13 cellular contexts compared by ENCODE assay signal in genomic region chr10:7507887-7508726, GRCh38.
DNase-seq lines count a peak whose midpoint lies in the region; ATAC-seq lines count a peak whose summit lies in the region.
"Had no signal": no experiment of that assay in that cellular context is flagged by ENCODE, and none has a peak within 500 bp of the region (broad histone marks: within the 10 kb centered on the region; RNA-seq: fewer than 3 reads in every experiment).

No MANE protein-coding gene starts in this region.

- peaks cover 43% of the 10 kb centered on the region for H3K9me3 Mint-ChIP-seq in T-helper 1 cell treated with Interleukin-12 subunit alpha and Interleukin-12 subunit beta and Interleukin-4 antibody, amounts not matched to agents 30 μg/mL and 1 μg/mL, for 36 hours
- H3K9me3 Mint-ChIP-seq in activated naive CD8-positive, alpha-beta T cell treated with anti-CD3 and anti-CD28 coated beads, Interleukin-2, amount 50 U/mL, for 24 hours, result peaks cover 33% of the 10 kb centered on the region
- peaks cover 31 to 46% of the 10 kb centered on the region in 2 donors for H3K9me3 Mint-ChIP-seq in stimulated activated naive CD8-positive, alpha-beta T cell treated with anti-CD3 and anti-CD28 coated beads, Interleukin-15, amount 100 ng/mL, for 72 hours

- peak; percentile 29 for DNase-seq in activated T-cell treated with anti-CD3 and anti-CD28 coated beads, Interleukin-2, amount 50 U/mL, for 1 hour
- DNase-seq in activated T-cell treated with anti-CD3 and anti-CD28 coated beads for 4 hours (no peak), cerebellum (ENCODE audit: low spot score) (no peak), SIG-M5 treated with dmso at 0.1 percent for 504 hours (lab: John Stamatoyannopoulos, UW; ENCODE audit: unreplicated experiment) (no peak)
- no peak for DNase-seq in activated naive CD8-positive, alpha-beta T cell treated with anti-CD3 and anti-CD28 coated beads, Interleukin-2, amount 50 U/mL, for 24 hours
- peak; percentile 64 to 87 for DNase-seq in stimulated activated naive CD8-positive, alpha-beta T cell treated with anti-CD3 and anti-CD28 coated beads, Interleukin-15, amount 100 ng/mL, for 72 hours
- no peak for DNase-seq in stimulated activated naive CD4-positive, alpha-beta T cell treated with Interleukin-2 at 50 U/mL for 16 hours (lab: John Stamatoyannopoulos, UW)
- DNase-seq: ACHN, amygdala, dermis blood vessel endothelial cell, NCI-H524 treated with DMSO at 0.1 percent for 48 hours had no signal

- peak overlapping the region; percentile 63 for H3K4me3 Mint-ChIP-seq in T-helper 1 cell treated with Interleukin-12 subunit alpha and Interleukin-12 subunit beta and Interleukin-4 antibody, amounts not matched to agents 30 μg/mL and 1 μg/mL, for 36 hours
- no peak overlapping the region for H3K4me3 Mint-ChIP-seq in activated naive CD8-positive, alpha-beta T cell treated with anti-CD3 and anti-CD28 coated beads, Interleukin-2, amount 50 U/mL, for 24 hours
- H3K4me3 Mint-ChIP-seq in stimulated activated naive CD8-positive, alpha-beta T cell treated with anti-CD3 and anti-CD28 coated beads, Interleukin-15, amount 100 ng/mL, for 72 hours, result peak overlapping the region; percentile 64 to 73
- H3K4me3 Mint-ChIP-seq: WTC11 had no signal

- H3K27me3 Mint-ChIP-seq in T-helper 1 cell treated with Interleukin-12 subunit alpha and Interleukin-12 subunit beta and Interleukin-4 antibody, amounts not matched to agents 30 μg/mL and 1 μg/mL, for 36 hours (ENCODE audit: low read depth), result peaks cover 3% of the 10 kb centered on the region
- no peaks in the 10 kb centered on the region for H3K27me3 Mint-ChIP-seq in activated naive CD8-positive, alpha-beta T cell treated with anti-CD3 and anti-CD28 coated beads, Interleukin-2, amount 50 U/mL, for 24 hours
- no peaks in the 10 kb centered on the region for H3K27me3 Mint-ChIP-seq in stimulated activated naive CD8-positive, alpha-beta T cell treated with anti-CD3 and anti-CD28 coated beads, Interleukin-15, amount 100 ng/mL, for 72 hours

- peaks cover 58% of the 10 kb centered on the region for H3K4me1 Mint-ChIP-seq in T-helper 1 cell treated with Interleukin-12 subunit alpha and Interleukin-12 subunit beta and Interleukin-4 antibody, amounts not matched to agents 30 μg/mL and 1 μg/mL, for 36 hours (ENCODE audit: low read depth)
- H3K4me1 Mint-ChIP-seq in activated naive CD8-positive, alpha-beta T cell treated with anti-CD3 and anti-CD28 coated beads, Interleukin-2, amount 50 U/mL, for 24 hours, result peaks cover 29% of the 10 kb centered on the region
- peaks cover 46% of the 10 kb centered on the region for H3K4me1 Mint-ChIP-seq in stimulated activated naive CD8-positive, alpha-beta T cell treated with anti-CD3 and anti-CD28 coated beads, Interleukin-15, amount 100 ng/mL, for 72 hours

- H3K36me3 Mint-ChIP-seq in T-helper 1 cell treated with Interleukin-12 subunit alpha and Interleukin-12 subunit beta and Interleukin-4 antibody, amounts not matched to agents 30 μg/mL and 1 μg/mL, for 36 hours (ENCODE audit: low read depth), result peaks cover 42% of the 10 kb centered on the region
- H3K36me3 Mint-ChIP-seq in activated naive CD8-positive, alpha-beta T cell treated with anti-CD3 and anti-CD28 coated beads, Interleukin-2, amount 50 U/mL, for 24 hours (ENCODE audit: low read depth), result peaks cover 12% of the 10 kb centered on the region

- no peak for ATAC-seq in activated naive CD8-positive, alpha-beta T cell treated with anti-CD3 and anti-CD28 coated beads, Interleukin-2, amount 50 U/mL, for 24 hours
- ATAC-seq in stimulated activated naive CD8-positive, alpha-beta T cell treated with anti-CD3 and anti-CD28 coated beads, Interleukin-15, amount 100 ng/mL, for 72 hours, result peak; percentile 83
- ATAC-seq: WTC11 had no signal

- peak overlapping the region; percentile 94 for H3K27ac Mint-ChIP-seq in T-helper 1 cell treated with Interleukin-12 subunit alpha and Interleukin-12 subunit beta and Interleukin-4 antibody, amounts not matched to agents 30 μg/mL and 1 μg/mL, for 36 hours
- peak overlapping the region; percentile 87 for H3K27ac Mint-ChIP-seq in activated naive CD8-positive, alpha-beta T cell treated with anti-CD3 and anti-CD28 coated beads, Interleukin-2, amount 50 U/mL, for 24 hours
- H3K27ac Mint-ChIP-seq in stimulated activated naive CD8-positive, alpha-beta T cell treated with anti-CD3 and anti-CD28 coated beads, Interleukin-15, amount 100 ng/mL, for 72 hours, result peak overlapping the region; percentile 96 to 98
- H3K27ac Mint-ChIP-seq: WTC11 had no signal

Comparison
In these comparisons a context has a peak if more than half of its experiments do, and no peak if none do; other contexts are left out.
1. DNase-seq: peak in activated T-cell treated with anti-CD3 and anti-CD28 coated beads, Interleukin-2, amount 50 U/mL, for 1 hour (single experiment) and stimulated activated naive CD8-positive, alpha-beta T cell treated with anti-CD3 and anti-CD28 coated beads, Interleukin-15, amount 100 ng/mL, for 72 hours (2 of 2); none in activated T-cell treated with anti-CD3 and anti-CD28 coated beads for 4 hours (single experiment), activated naive CD8-positive, alpha-beta T cell treated with anti-CD3 and anti-CD28 coated beads, Interleukin-2, amount 50 U/mL, for 24 hours (single experiment), cerebellum (single experiment), stimulated activated naive CD4-positive, alpha-beta T cell treated with Interleukin-2 at 50 U/mL for 16 hours (single experiment) and SIG-M5 treated with dmso at 0.1 percent for 504 hours (single experiment).
2. Peak in every context shown above with its lines, with median percentiles within 50 percentile points of each other: H3K27ac Mint-ChIP-seq.